In the genomic region with DNA sequence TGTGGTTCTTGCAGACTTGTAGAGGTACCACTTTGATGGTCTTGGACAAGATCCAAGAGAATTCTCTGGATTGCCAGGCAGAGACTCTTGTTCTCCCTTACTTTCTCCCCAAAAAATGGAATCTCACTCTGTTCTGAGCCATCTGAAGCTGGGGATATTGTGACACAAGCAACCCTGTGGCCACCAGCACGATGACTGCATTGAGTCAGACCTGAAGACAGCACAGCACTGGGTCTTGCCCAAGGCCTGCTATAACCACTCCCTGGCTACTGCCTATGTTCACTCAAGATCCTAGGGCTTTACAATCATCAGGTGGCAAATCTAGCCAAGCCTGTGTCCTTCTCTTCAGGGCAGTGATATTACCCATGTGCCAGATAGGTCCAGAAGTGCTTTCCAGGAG, we compare ENCODE assay signal across 29 cellular contexts.
DNase-seq lines count a peak whose midpoint lies in the region; ATAC-seq, FAIRE-seq and TF ChIP-seq lines count a peak whose summit lies in the region.
"Had no signal": no experiment of that assay in that cellular context is flagged by ENCODE, and none has a peak within 500 bp of the region (broad histone marks: within the 10 kb centered on the region; RNA-seq: fewer than 3 reads in every experiment).

No MANE protein-coding gene starts in this region.

- peaks cover 2% of the 10 kb centered on the region for H3K79me2 ChIP-seq in trophoblast cell (ENCODE audit: control insufficient read depth, insufficient read depth, low read length, poor library complexity)

- H2AK5ac ChIP-seq in trophoblast cell (ENCODE audit: low read length) = no peak overlapping the region

- WGBS in esophagus muscularis mucosa = 86% methylated on average over 1 of the region's 1 CpG
- WGBS in trophoblast cell (ENCODE audit: extremely low coverage, insufficient coverage, insufficient read length) = no CpG with 5 or more reads among the region's 1 CpG

- no peak overlapping the region for H3K14ac ChIP-seq in trophoblast cell (ENCODE audit: low read length)

- H2BK5ac ChIP-seq in trophoblast cell (ENCODE audit: low read depth, low read length, poor library complexity) = no peak overlapping the region

- H3K9me3 ChIP-seq in esophagus muscularis mucosa = no peaks in the 10 kb centered on the region
- no peaks in the 10 kb centered on the region for H3K9me3 ChIP-seq in trophoblast cell (ENCODE audit: insufficient read depth, low read depth, low read length)
- no peaks in the 10 kb centered on the region for H3K9me3 ChIP-seq in upper lobe of right lung
- H3K9me3 ChIP-seq: BE2C, BLaER1 had no signal

- no peak overlapping the region for H3K23ac ChIP-seq in trophoblast cell (ENCODE audit: low read length)

- no peak overlapping the region for H2BK12ac ChIP-seq in trophoblast cell (ENCODE audit: low read length)

- no peak overlapping the region for H3K4me3 ChIP-seq in bronchial epithelial cell (ENCODE audit: low read depth, low read length)
- no peak overlapping the region for H3K4me3 ChIP-seq in esophagus muscularis mucosa
- no peak overlapping the region for H3K4me3 ChIP-seq in trophoblast cell (ENCODE audit: low read depth, low read length)
- no peak overlapping the region for H3K4me3 ChIP-seq in upper lobe of right lung
- H3K4me3 ChIP-seq: BLaER1, GM12878 had no signal

- intact Hi-C loops in esophagus muscularis mucosa (cut with DNase I) (no loop called here), upper lobe of right lung (cut with DNase I) (no loop called here), posterior vena cava (cut with DNase I) (no loop called here)

- no peak overlapping the region for H3K4me2 ChIP-seq in trophoblast cell (ENCODE audit: low read length)
- H3K4me2 ChIP-seq: BLaER1 had no signal

- H3K4me1 ChIP-seq in esophagus muscularis mucosa (peaks cover 10 to 29% (median 23%) of the 10 kb centered on the region in 4 donors), trophoblast cell (ENCODE audit: control insufficient read depth in 1 of 2, insufficient read depth in 2 of 2, low read length in 2 of 2) (peaks cover 25 to 28% of the 10 kb centered on the region in 2 experiments), upper lobe of right lung (peaks cover 11% of the 10 kb centered on the region)
- H3K4me1 ChIP-seq: BLaER1 had no signal

- no peak overlapping the region for H3K18ac ChIP-seq in trophoblast cell (ENCODE audit: low read length)

- H3K27me3 ChIP-seq in bronchial epithelial cell (ENCODE audit: control insufficient read depth, insufficient read depth, low read length) = no peaks in the 10 kb centered on the region
- no peaks in the 10 kb centered on the region for H3K27me3 ChIP-seq in esophagus muscularis mucosa
- no peaks in the 10 kb centered on the region for H3K27me3 ChIP-seq in trophoblast cell (ENCODE audit: insufficient read depth, low read length)
- no peaks in the 10 kb centered on the region for H3K27me3 ChIP-seq in upper lobe of right lung
- H3K27me3 ChIP-seq: BE2C, BLaER1 had no signal

- H3K9ac ChIP-seq in trophoblast cell (ENCODE audit: low read length) = no peak overlapping the region
- H3K9ac ChIP-seq: BLaER1 had no signal

- H3K36me3 ChIP-seq in bronchial epithelial cell (ENCODE audit: control insufficient read depth, insufficient read depth, low read length) (no peaks in the 10 kb centered on the region), esophagus muscularis mucosa (no peaks in the 10 kb centered on the region), trophoblast cell (ENCODE audit: control insufficient read depth in 1 of 2, insufficient read depth in 2 of 2, low read length in 2 of 2) (no peaks in the 10 kb centered on the region), upper lobe of right lung (no peaks in the 10 kb centered on the region)
- H3K36me3 ChIP-seq: BE2C, BLaER1 had no signal

- TF ChIP-seq POLR2A in esophagus muscularis mucosa (IDR thresholded peaks at IDR 0.05; ENCODE audit: low read depth) = no peak

- peak; percentile 41 for ATAC-seq in upper lobe of right lung
- no peak for ATAC-seq in HG03159 (IDR thresholded peaks at IDR 0.05; ENCODE audit: unreplicated experiment)
- ATAC-seq: GM12878 had no signal

- H2AFZ ChIP-seq in trophoblast cell (ENCODE audit: insufficient read depth, low read length, poor library complexity) = no peak overlapping the region

- H3K79me1 ChIP-seq in trophoblast cell (ENCODE audit: low read length) = peaks cover 13% of the 10 kb centered on the region

- no peak overlapping the region for H4K8ac ChIP-seq in trophoblast cell (ENCODE audit: low read depth, low read length)

- TF ChIP-seq CTCF in bronchial epithelial cell (IDR thresholded peaks at IDR 0.05; ENCODE audit: insufficient read depth, low read length, severe bottlenecking) = no peak
- no peak for TF ChIP-seq CTCF in esophagus muscularis mucosa (IDR thresholded peaks at IDR 0.05)
- TF ChIP-seq CTCF in upper lobe of right lung (IDR thresholded peaks at IDR 0.05) = no peak

- TF ChIP-seq EP300 in esophagus muscularis mucosa (IDR thresholded peaks at IDR 0.05) = no peak

- no peak overlapping the region for H4K12ac ChIP-seq in trophoblast cell (ENCODE audit: low read depth, low read length)

- no peak overlapping the region for H2BK120ac ChIP-seq in trophoblast cell (ENCODE audit: insufficient read depth, low read length, poor library complexity)

- H4K91ac ChIP-seq in trophoblast cell (ENCODE audit: low read depth, low read length) = no peak overlapping the region

- H3K4ac ChIP-seq in trophoblast cell (ENCODE audit: low read depth, low read length) = no peak overlapping the region

- no peak overlapping the region for H3K27ac ChIP-seq in esophagus muscularis mucosa (replicated peaks in 1 of 4)
- H3K27ac ChIP-seq in trophoblast cell (ENCODE audit: low read depth, low read length) = no peak overlapping the region
- H3K27ac ChIP-seq in upper lobe of right lung = no peak overlapping the region
- H3K27ac ChIP-seq: BLaER1 had no signal

- FAIRE-seq in bronchial epithelial cell (lab: Jason Lieb, UNC) = peak; percentile 32
- FAIRE-seq: A204.1, GM12878, GM12892, GM18507, GM19239 had no signal

- no peak for DNase-seq in bronchial epithelial cell (ENCODE audit: low read depth)
- peak; percentile 50 for DNase-seq in esophagus muscularis mucosa (ENCODE audit: extremely low spot score)
- peak; percentile 85 to 88 for DNase-seq in trophoblast cell
- DNase-seq in upper lobe of right lung = no peak
- no peak for DNase-seq in posterior vena cava (ENCODE audit: low spot score)
- DNase-seq in activated naive CD4-positive, alpha-beta T cell treated with Interleukin-2 at 50 U/mL for 16 hours = no peak
- no peak for DNase-seq in stimulated activated CD4-positive, alpha-beta T cell treated with anti-CD3 and anti-CD28 coated beads, Interleukin-15, amount 100 ng/mL, for 24 hours
- DNase-seq: 8988T; ACHN; BE2C; C1 segment of cervical spinal cord; CD4-positive, alpha-beta memory T cell; CD4-positive, CD25-positive, alpha-beta regulatory T cell; CD8-positive, alpha-beta memory T cell; COR-L47; DMS 273 treated with DMSO at 0.1 percent for 48 hours; DMS153; DMS53; DMS79; DND-41; EL; GDM1 had no signal

Comparison
In these comparisons a context has a peak if more than half of its experiments do, and no peak if none do; other contexts are left out.
1. DNase-seq: peak in esophagus muscularis mucosa (single experiment) and trophoblast cell (2 of 2); none in bronchial epithelial cell (single experiment), upper lobe of right lung (single experiment), posterior vena cava (single experiment), activated naive CD4-positive, alpha-beta T cell treated with Interleukin-2 at 50 U/mL for 16 hours (single experiment) and stimulated activated CD4-positive, alpha-beta T cell treated with anti-CD3 and anti-CD28 coated beads, Interleukin-15, amount 100 ng/mL, for 24 hours (single experiment).